Comparison of ENCODE assay signal across 8 cellular contexts in the genomic region with DNA sequence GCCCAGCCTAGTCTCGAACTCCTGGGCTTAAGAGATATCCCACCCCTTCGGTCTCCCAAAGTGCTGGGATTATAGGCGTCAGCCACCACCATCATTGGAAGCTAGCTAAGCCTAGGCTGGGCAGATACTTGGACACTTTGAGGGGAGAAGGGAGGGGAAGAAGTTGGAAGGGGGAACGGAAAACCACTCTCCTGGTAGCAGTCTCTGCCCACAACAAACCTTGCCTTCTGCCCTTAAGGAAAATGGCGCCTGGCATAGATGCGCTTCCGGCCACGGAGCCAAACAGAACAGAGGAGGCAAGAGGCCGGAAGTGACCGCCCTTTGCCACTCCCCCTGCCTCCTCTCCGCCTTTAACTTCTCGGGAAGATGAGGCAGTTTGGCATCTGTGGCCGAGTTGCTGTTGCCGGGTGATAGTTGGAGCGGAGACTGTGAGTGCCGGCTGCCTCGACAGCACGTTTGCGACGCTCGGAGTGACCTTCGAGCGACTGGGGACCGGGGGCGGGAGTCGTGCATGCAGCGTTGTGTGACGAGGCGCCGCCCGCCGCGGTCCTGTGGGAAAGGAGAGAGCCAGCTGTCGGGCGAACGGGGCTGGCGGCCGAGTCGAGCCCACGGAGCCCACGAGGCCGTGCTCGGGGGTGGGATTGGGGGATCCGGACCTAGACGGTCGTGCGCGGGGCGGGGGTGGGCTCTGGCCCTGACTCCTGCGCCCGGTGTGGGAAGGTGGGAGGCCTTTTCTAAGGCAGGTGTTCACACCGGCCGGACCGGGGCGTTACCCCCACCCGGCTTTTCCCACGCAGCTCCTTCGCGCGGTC. TPM values are rescaled to one million over a fixed set of nuclear protein-coding genes. Genes with fewer than 3 reads are reported as not detected.
DNase-seq lines count a peak whose midpoint lies in the region; ATAC-seq and TF ChIP-seq lines count a peak whose summit lies in the region.

Gene MFN1 (plus strand): TSS at position 327 of the 812 bp plus-strand sequence. CDS start 1,143 bp downstream, outside the sequence.

- peaks cover 4% of the 10 kb centered on the region for H3K27me3 Mint-ChIP-seq in GM23338 (ENCODE audit: insufficient read depth, low read depth, poor library complexity)
- H3K27me3 Mint-ChIP-seq in naive B cell = no peaks in the 10 kb centered on the region
- H3K27me3 Mint-ChIP-seq in stimulated activated memory B cell treated with anti-CD40 and anti-IgM and Interleukin-4, amounts not matched to agents 10 μg/mL and 1 μg/mL and 100 μg/mL, for 72 hours = no peaks in the 10 kb centered on the region

- no peaks in the 10 kb centered on the region for H3K27me3 ChIP-seq in DOHH2 (ENCODE audit: control insufficient read depth, low read length)
- H3K27me3 ChIP-seq in GM23338 (ENCODE audit: insufficient read depth) = no peaks in the 10 kb centered on the region

- peak within 1 kb of the TSS; percentile 66 for H3K27ac ChIP-seq in DOHH2 (ENCODE audit: low read depth, low read length)
- peak within 1 kb of the TSS; percentile 91 for H3K27ac ChIP-seq in GM23338 (ENCODE audit: low read depth)

- no peaks in the 10 kb centered on the region for H4K20me1 ChIP-seq in DOHH2 (ENCODE audit: control insufficient read depth, insufficient read depth, low read depth, low read length)
- H4K20me1 ChIP-seq in GM23338 (replicated peaks; ENCODE audit: insufficient read depth) = 0 out of 2 replicates have a peak, but pooled peaks cover 9% of the 10 kb centered on the region

- H3K4me1 Mint-ChIP-seq in GM23338 = peaks cover 5% of the 10 kb centered on the region; the same call in 2 of the 3 replicates
- peaks cover 15 to 39% (median 21%) of the 10 kb centered on the region in 3 donors for H3K4me1 Mint-ChIP-seq in naive B cell
- peaks cover 22% of the 10 kb centered on the region for H3K4me1 Mint-ChIP-seq in stimulated activated memory B cell treated with anti-CD40 and anti-IgM and Interleukin-4, amounts not matched to agents 10 μg/mL and 1 μg/mL and 100 μg/mL, for 72 hours

- DNase-seq in GM23338 (ENCODE audit: low spot score) (peak; percentile 98), LHCN-M2 (ENCODE audit: low read depth) (peak; percentile 95), RPMI8226 (peak; percentile 99), fibroblast of gingiva (ENCODE audit: low read depth) (peak; percentile 94), naive B cell (peak; percentile 85)
- peak; percentile 67 to 82 for DNase-seq in activated T-helper 1 cell treated with anti-CD3 and anti-CD28 coated beads, Interleukin-2, amount 50 U/mL, for 16 hours (ENCODE audit: low read depth in 1 of 2, low spot score in 1 of 2)

- peaks cover 12% of the 10 kb centered on the region; the same call in 2 of the 3 replicates for H3K36me3 Mint-ChIP-seq in GM23338 (ENCODE audit: low read depth)
- peaks cover 9 to 11% of the 10 kb centered on the region in 2 donors for H3K36me3 Mint-ChIP-seq in naive B cell
- H3K36me3 Mint-ChIP-seq in stimulated activated memory B cell treated with anti-CD40 and anti-IgM and Interleukin-4, amounts not matched to agents 10 μg/mL and 1 μg/mL and 100 μg/mL, for 72 hours = peaks cover 15% of the 10 kb centered on the region

- H3F3A ChIP-seq in DOHH2 (ENCODE audit: control insufficient read depth, insufficient read depth) = peaks cover 23% of the 10 kb centered on the region; the same call in 1 of the 2 replicates
- H3F3A ChIP-seq in GM23338 (replicated peaks; ENCODE audit: low read depth) = no peaks in the 10 kb centered on the region

- ATAC-seq in GM23338 = peak; percentile 97
- peak; percentile 87 to 88 for ATAC-seq in naive B cell (ENCODE audit: low read depth in 2 of 2)
- ATAC-seq in stimulated activated memory B cell treated with anti-CD40 and anti-IgM and Interleukin-4, amounts not matched to agents 10 μg/mL and 1 μg/mL and 100 μg/mL, for 72 hours = peak; percentile 96

- H3K27ac Mint-ChIP-seq in GM23338 (peak within 1 kb of the TSS; percentile 97), naive B cell (peak within 1 kb of the TSS; percentile 94 to 99 (median 98))
- peak within 1 kb of the TSS; percentile 98 for H3K27ac Mint-ChIP-seq in stimulated activated memory B cell treated with anti-CD40 and anti-IgM and Interleukin-4, amounts not matched to agents 10 μg/mL and 1 μg/mL and 100 μg/mL, for 72 hours

- TF ChIP-seq CTCF in DOHH2 (IDR thresholded peaks at IDR 0.05; ENCODE audit: low read depth, low read length, poor library complexity, severe bottlenecking) (no peak), GM23338 (conservative IDR thresholded peaks at IDR 0.05; ENCODE audit: low read depth in 2 of 2) (no peak)

- no peaks in the 10 kb centered on the region for H3K9me2 ChIP-seq in DOHH2 (replicated peaks; ENCODE audit: control insufficient read depth, low read length)
- H3K9me2 ChIP-seq in GM23338 (ENCODE audit: insufficient read depth) = no peaks in the 10 kb centered on the region

- peak within 1 kb of the TSS; percentile 88 for H2AFZ ChIP-seq in GM23338

- H3K4me1 ChIP-seq in DOHH2 (ENCODE audit: control insufficient read depth, low read length) (peaks cover 25% of the 10 kb centered on the region), GM23338 (ENCODE audit: insufficient read depth) (peaks cover 8% of the 10 kb centered on the region)

- peaks cover 38% of the 10 kb centered on the region for H3K79me2 ChIP-seq in DOHH2 (ENCODE audit: control insufficient read depth, low read length)
- peaks cover 17% of the 10 kb centered on the region for H3K79me2 ChIP-seq in GM23338 (replicated peaks; ENCODE audit: insufficient read depth)

- H3K9me3 ChIP-seq in DOHH2 (ENCODE audit: control insufficient read depth, insufficient read depth, low read length) = no peaks in the 10 kb centered on the region

- H3K4me3 ChIP-seq in DOHH2 (ENCODE audit: low read length) (peak within 1 kb of the TSS; percentile 85), GM23338 (peak within 1 kb of the TSS; percentile 71)

- H3K36me3 ChIP-seq in DOHH2 (ENCODE audit: control insufficient read depth, low read length) (peaks cover 36% of the 10 kb centered on the region), GM23338 (ENCODE audit: insufficient read depth) (peaks cover 16% of the 10 kb centered on the region; the same call in 1 of the 2 replicates)

- H3K9me3 Mint-ChIP-seq in GM23338 (no peaks in the 10 kb centered on the region), naive B cell (no peaks in the 10 kb centered on the region)
- H3K9me3 Mint-ChIP-seq in stimulated activated memory B cell treated with anti-CD40 and anti-IgM and Interleukin-4, amounts not matched to agents 10 μg/mL and 1 μg/mL and 100 μg/mL, for 72 hours = no peaks in the 10 kb centered on the region

- peak within 1 kb of the TSS; percentile 97 for H3K4me3 Mint-ChIP-seq in GM23338
- H3K4me3 Mint-ChIP-seq in naive B cell = peak within 1 kb of the TSS; percentile 96 to 100 (median 98)
- H3K4me3 Mint-ChIP-seq in stimulated activated memory B cell treated with anti-CD40 and anti-IgM and Interleukin-4, amounts not matched to agents 10 μg/mL and 1 μg/mL and 100 μg/mL, for 72 hours = peak within 1 kb of the TSS; percentile 92

- H3K4me2 ChIP-seq in DOHH2 (ENCODE audit: low read length) (peak within 1 kb of the TSS; percentile 87), GM23338 (peak within 1 kb of the TSS; percentile 96)

TF ChIP-seq in GM23338, 12 proteins besides CTCF, POLR2A, EP300 and RAD21:
- TF ChIP-seq ZNF331 (CRISPR knock-in tag; IDR thresholded peaks at IDR 0.05; ENCODE audit: low read depth) = peak; percentile 61; the same call in 1 of the 2 replicates
- TF ChIP-seq, protein P1, sequence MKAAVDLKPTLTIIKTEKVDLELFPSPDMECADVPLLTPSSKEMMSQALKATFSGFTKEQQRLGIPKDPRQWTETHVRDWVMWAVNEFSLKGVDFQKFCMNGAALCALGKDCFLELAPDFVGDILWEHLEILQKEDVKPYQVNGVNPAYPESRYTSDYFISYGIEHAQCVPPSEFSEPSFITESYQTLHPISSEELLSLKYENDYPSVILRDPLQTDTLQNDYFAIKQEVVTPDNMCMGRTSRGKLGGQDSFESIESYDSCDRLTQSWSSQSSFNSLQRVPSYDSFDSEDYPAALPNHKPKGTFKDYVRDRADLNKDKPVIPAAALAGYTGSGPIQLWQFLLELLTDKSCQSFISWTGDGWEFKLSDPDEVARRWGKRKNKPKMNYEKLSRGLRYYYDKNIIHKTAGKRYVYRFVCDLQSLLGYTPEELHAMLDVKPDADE (IDR thresholded peaks at IDR 0.05) = peak; percentile 85
- TF ChIP-seq CREB1 (CRISPR knock-in tag; IDR thresholded peaks at IDR 0.05; ENCODE audit: low read depth) = peak; percentile 78
- no peak for TF ChIP-seq ZNF114 (CRISPR knock-in tag; IDR thresholded peaks at IDR 0.05)
- TF ChIP-seq POLR2AphosphoS5 (IDR thresholded peaks at IDR 0.05; ENCODE audit: low read depth) = peak; percentile 93
- no peak for TF ChIP-seq REST (IDR thresholded peaks at IDR 0.05; ENCODE audit: unreplicated experiment)

RNA-seq across cellular contexts. Expression of gene MFN1, which starts in this region (rescaled TPM):
- 31.4 and 36.2 TPM in 2 replicates for total RNA-seq in GM23338 (2014; rRNA removed; shearing (Covaris generic))
- polyA plus RNA-seq in GM23338 (2016; fragmentation: Nextera tagmentation; extraction: Ambion mirVana) (12.6 and 16.1 TPM in 2 replicates), naive B cell (ENCODE audit: low read depth in 6 of 6) (10 to 100 TPM; 18.2 to 41.4 (median 31.2) TPM)
- 38.3 and 46.0 TPM in 2 replicates for total RNA-seq in LHCN-M2 (2014; rRNA removed)
- polyA plus RNA-seq in LHCN-M2 (2012) = 13.0 TPM

Comparison
In these comparisons a context has a peak if more than half of its experiments do, and no peak if none do; other contexts are left out.
1. Peak in every context shown above with its lines: DNase-seq, ATAC-seq, H3K4me3 ChIP-seq and H3K27ac ChIP-seq.